14 cellular contexts compared by ENCODE assay signal in the genomic region with DNA sequence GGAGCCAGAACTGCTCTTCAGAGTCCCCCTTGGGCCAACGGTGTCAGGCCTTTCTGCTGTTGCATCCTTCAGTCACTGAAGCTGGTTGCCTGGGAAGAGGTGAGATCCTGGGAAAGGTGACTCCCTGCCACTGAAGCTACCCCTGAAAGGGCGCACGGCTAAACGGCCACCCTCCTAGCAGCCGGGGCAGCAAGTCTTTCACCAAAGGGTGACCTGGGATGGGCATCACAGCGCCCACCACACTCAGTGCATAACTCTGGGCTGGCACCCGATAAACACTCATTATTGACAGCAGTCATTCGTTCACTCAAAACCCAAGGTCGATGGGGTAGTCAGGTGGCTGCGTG. TPM values are rescaled to one million over a fixed set of nuclear protein-coding genes. Genes with fewer than 3 reads are reported as not detected.
A peak's percentile ranks its signal among the peaks of the same experiment; 100 is the strongest.
DNase-seq lines count a peak whose midpoint lies in the region; ATAC-seq and TF ChIP-seq lines count a peak whose summit lies in the region.
"Had no signal": no experiment of that assay in that cellular context is flagged by ENCODE, and none has a peak within 500 bp of the region (broad histone marks: within the 10 kb centered on the region; RNA-seq: fewer than 3 reads in every experiment).

No MANE protein-coding gene starts in this region.

- TF ChIP-seq CTCF in Calu3 (IDR thresholded peaks at IDR 0.05; ENCODE audit: unreplicated experiment) = no peak
- TF ChIP-seq CTCF in esophagus squamous epithelium (IDR thresholded peaks at IDR 0.05) = no peak
- TF ChIP-seq CTCF in progenitor cell of endocrine pancreas (IDR thresholded peaks at IDR 0.05; ENCODE audit: unreplicated experiment) = no peak
- no peak for TF ChIP-seq CTCF in glutamatergic neuron (IDR thresholded peaks at IDR 0.05; ENCODE audit: partially characterized antibody, unreplicated experiment)

- H3K36me3 Mint-ChIP-seq in Calu3 (ENCODE audit: insufficient read depth, unreplicated experiment) (peaks cover 5% of the 10 kb centered on the region), T-helper 17 cell (ENCODE audit: low read depth) (no peaks in the 10 kb centered on the region), progenitor cell of endocrine pancreas (ENCODE audit: insufficient read depth) (no peaks in the 10 kb centered on the region), glutamatergic neuron (ENCODE audit: unreplicated experiment) (no peaks in the 10 kb centered on the region)

- H3K4me1 ChIP-seq in esophagus squamous epithelium = peaks cover 7 to 60% (median 9%) of the 10 kb centered on the region in 3 donors
- H3K4me1 ChIP-seq: breast epithelium had no signal

- H3K27me3 ChIP-seq in esophagus squamous epithelium = no peaks in the 10 kb centered on the region
- H3K27me3 ChIP-seq: breast epithelium, right lobe of liver, vagina had no signal

- H3K9me3 Mint-ChIP-seq in Calu3 (ENCODE audit: low read depth, unreplicated experiment) (no peaks in the 10 kb centered on the region), progenitor cell of endocrine pancreas (ENCODE audit: low read depth) (no peaks in the 10 kb centered on the region), glutamatergic neuron (ENCODE audit: unreplicated experiment) (peaks cover 1% of the 10 kb centered on the region)

- no peak overlapping the region for H3K4me3 Mint-ChIP-seq in Calu3 (ENCODE audit: low read depth, unreplicated experiment)
- H3K4me3 Mint-ChIP-seq in T-helper 17 cell = peak overlapping the region; percentile 84
- H3K4me3 Mint-ChIP-seq in progenitor cell of endocrine pancreas (ENCODE audit: low read depth) = no peak overlapping the region
- H3K4me3 Mint-ChIP-seq in glutamatergic neuron (ENCODE audit: unreplicated experiment) = no peak overlapping the region

- WGBS in esophagus squamous epithelium, 2 donors = 73 to 93% methylated on average over 3 to 5 of the region's 10 CpGs

- intact Hi-C loops in Calu3 (cut with micrococcal nuclease; ENCODE audit: unreplicated experiment) = no loop called here
- intact Hi-C loops in esophagus squamous epithelium (cut with DNase I) = no loop called here

- H3K27ac Mint-ChIP-seq in Calu3 (ENCODE audit: unreplicated experiment) (peak overlapping the region; percentile 37), T-helper 17 cell (peak overlapping the region; percentile 83), progenitor cell of endocrine pancreas (peak overlapping the region; percentile 79), glutamatergic neuron (ENCODE audit: unreplicated experiment) (no peak overlapping the region)

- H3K9me3 ChIP-seq in T-helper 17 cell (ENCODE audit: control insufficient read depth, low read length, poor library complexity, severe bottlenecking) (no peaks in the 10 kb centered on the region), esophagus squamous epithelium (no peaks in the 10 kb centered on the region)
- H3K9me3 ChIP-seq: breast epithelium, right lobe of liver, vagina had no signal

- H3K27me3 Mint-ChIP-seq in Calu3 (ENCODE audit: unreplicated experiment) (no peaks in the 10 kb centered on the region), T-helper 17 cell (no peaks in the 10 kb centered on the region), progenitor cell of endocrine pancreas (peaks cover 23% of the 10 kb centered on the region), glutamatergic neuron (ENCODE audit: unreplicated experiment) (peaks cover 2% of the 10 kb centered on the region)

- H3K4me1 Mint-ChIP-seq in Calu3 (ENCODE audit: low read depth, unreplicated experiment) = peaks cover 76% of the 10 kb centered on the region
- H3K4me1 Mint-ChIP-seq in T-helper 17 cell = peaks cover 59% of the 10 kb centered on the region
- H3K4me1 Mint-ChIP-seq in progenitor cell of endocrine pancreas (ENCODE audit: low read depth) = peaks cover 1% of the 10 kb centered on the region
- H3K4me1 Mint-ChIP-seq in glutamatergic neuron (ENCODE audit: low read depth, unreplicated experiment) = no peaks in the 10 kb centered on the region

- peak overlapping the region in 3 of 4 donors; percentile 8 to 33 (median 21) for H3K27ac ChIP-seq in esophagus squamous epithelium
- H3K27ac ChIP-seq: breast epithelium, right lobe of liver, vagina had no signal

- CTCF ChIA-PET in Calu3 (lab: Charles Lee) = interaction anchor here (1.2 kb wide), 2 partner anchors 16 to 24 kb away, joined by 3 to 4 read pairs; no protein-coding TSS in a partner anchor

- no peak for DNase-seq in Calu3
- DNase-seq in T-helper 17 cell = no peak
- no peak for DNase-seq in esophagus squamous epithelium (lab: John Stamatoyannopoulos, UW)
- DNase-seq in progenitor cell of endocrine pancreas (ENCODE audit: low spot score, unreplicated experiment) = no peak
- DNase-seq in glutamatergic neuron = no peak
- DNase-seq: NCI-H1417 treated with DMSO at 0.1 percent for 48 hours, NCI-H226, SHP77 treated with DMSO at 0.1 percent for 48 hours, T1000 had no signal

- ATAC-seq in T-helper 17 cell (no peak), HG02870 (IDR thresholded peaks at IDR 0.05; ENCODE audit: unreplicated experiment) (no peak), GM18502 (IDR thresholded peaks at IDR 0.05; ENCODE audit: poor library complexity, unreplicated experiment) (no peak)

- H3K4me3 ChIP-seq in esophagus squamous epithelium = no peak overlapping the region
- H3K4me3 ChIP-seq: breast epithelium, right lobe of liver, vagina had no signal

- no peaks in the 10 kb centered on the region for H3K36me3 ChIP-seq in esophagus squamous epithelium
- H3K36me3 ChIP-seq: breast epithelium, right lobe of liver, vagina had no signal

- TF ChIP-seq POLR2A in esophagus squamous epithelium (IDR thresholded peaks at IDR 0.05) = no peak

- BruUV-seq in Calu3 (replicated peaks; lab: Mats Ljungman, UMichigan) = TSS peak; percentile 95

RNA-seq across cellular contexts. Expression of a gene that starts 26.5 kb away (rescaled TPM):
- total RNA-seq in Calu3 (2022) = 53.7 and 57.3 TPM in 2 replicates
- total RNA-seq in T-helper 17 cell = 100 to 1,000 TPM; 114 to 153 TPM
- 100 to 1,000 TPM; 100 to 234 (median 144) TPM for total RNA-seq in esophagus squamous epithelium
- total RNA-seq in progenitor cell of endocrine pancreas = 38.4 and 42.5 TPM in 2 replicates
- 2.6 TPM for total RNA-seq in glutamatergic neuron (ENCODE audit: unreplicated experiment)

Comparison
In these comparisons a context has a peak if more than half of its experiments do, and no peak if none do; other contexts are left out.
1. RNA of a gene that starts 26.5 kb away (total RNA-seq): 100 to 234 TPM in esophagus squamous epithelium, 114 to 153 TPM in T-helper 17 cell, 53.7 to 57.3 TPM in Calu3 and 38.4 to 42.5 TPM in progenitor cell of endocrine pancreas; 2.6 TPM in glutamatergic neuron (single experiment); every median in the first group is over 10 times any median in the second.